ENCODE assay signal across 8 cellular contexts in genomic region chr1:148280831-148281572, GRCh38.
DNase-seq lines count a peak whose midpoint lies in the region; ATAC-seq and TF ChIP-seq lines count a peak whose summit lies in the region.
"Not testable (repeated sequence)": the region's sequence is repeated elsewhere in the genome, so short reads cannot be mapped to it uniquely, and the experiment has no call there.

No MANE protein-coding gene starts in this region.

- peak overlapping the region; percentile 92 for H3K4me3 Mint-ChIP-seq in natural killer cell

- H3K27ac ChIP-seq in heart right ventricle; stomach smooth muscle (ENCODE audit: low read length): not testable (repeated sequence)

- not testable (repeated sequence) for H3K9me3 Mint-ChIP-seq in natural killer cell

- not testable (repeated sequence) for H3K9me3 ChIP-seq in heart right ventricle; stomach smooth muscle (ENCODE audit: control insufficient read depth in 2 of 2, low read length in 2 of 2)

- not testable (repeated sequence) for H3K9ac ChIP-seq in stomach smooth muscle (ENCODE audit: low read length in 2 of 2)

- not testable (repeated sequence) for H3K27me3 ChIP-seq in GM06990 (replicated peaks; ENCODE audit: control insufficient read depth, insufficient read depth, low read length); stomach smooth muscle (ENCODE audit: control insufficient read depth in 1 of 2, insufficient read depth in 2 of 2, low read length in 2 of 2)
- H3K27me3 ChIP-seq in heart right ventricle, result peaks cover 0 to 45% (median 42%) of the 10 kb centered on the region in 7 donors

- not testable (repeated sequence) for DNase-seq in GM06990 (ENCODE audit: extremely low read depth, insufficient read length); cardiac fibroblast (ENCODE audit: low read depth in 2 of 2); heart right ventricle; natural killer cell

- intact Hi-C loops in heart right ventricle (cut with DNase I); natural killer cell (cut with micrococcal nuclease): not testable (repeated sequence)

- H3K27ac Mint-ChIP-seq in natural killer cell, result peak overlapping the region in 1 of 2 donors; percentile 93

- not testable (repeated sequence) for TF ChIP-seq CTCF in GM06990 (IDR thresholded peaks at IDR 0.05; ENCODE audit: insufficient read depth, low read length, poor library complexity, severe bottlenecking); WI38 (IDR thresholded peaks at IDR 0.05; ENCODE audit: low read depth, low read length); cardiac fibroblast (IDR thresholded peaks at IDR 0.05; ENCODE audit: low read depth, low read length); heart right ventricle (IDR thresholded peaks at IDR 0.05); natural killer cell (IDR thresholded peaks at IDR 0.05)

- not testable (repeated sequence) for H3K4me1 Mint-ChIP-seq in natural killer cell

- peak; percentile 84 for ATAC-seq in GM21786 (IDR thresholded peaks at IDR 0.05; ENCODE audit: unreplicated experiment)
- peak; percentile 84 for ATAC-seq in HG03354 (IDR thresholded peaks at IDR 0.05; ENCODE audit: poor library complexity, severe bottlenecking, unreplicated experiment)
- peak; percentile 78 to 89 (median 86) for ATAC-seq in heart right ventricle
- ATAC-seq in natural killer cell, result peak; percentile 89 to 91 (median 89)

- no CpG with 5 or more reads among the region's 50 CpGs for WGBS in heart right ventricle, 2 donors

- not testable (repeated sequence) for H3K36me3 ChIP-seq in GM06990 (ENCODE audit: control insufficient read depth, insufficient read depth, low read length); heart right ventricle; stomach smooth muscle (ENCODE audit: control insufficient read depth in 2 of 2, insufficient read depth in 2 of 2, low read length in 2 of 2)

- H3K4me1 ChIP-seq in heart right ventricle; stomach smooth muscle (ENCODE audit: control insufficient read depth, insufficient read depth, low read length): not testable (repeated sequence)

- H3K36me3 Mint-ChIP-seq in natural killer cell, result not testable (repeated sequence)

- H3K4me3 ChIP-seq in GM06990 (replicated peaks; ENCODE audit: low read depth, low read length) (peak overlapping the region; percentile 38), WI38 (ENCODE audit: low read depth, low read length) (peak overlapping the region; percentile 53), cardiac fibroblast (replicated peaks in 1 of 2; ENCODE audit: low read depth in 2 of 2, low read length in 2 of 2) (peak overlapping the region; percentile 36 to 53), heart right ventricle (peak overlapping the region in 7 of 10 donors; percentile 24 to 47 (median 43)), stomach smooth muscle (ENCODE audit: low read length in 2 of 2) (peak overlapping the region; percentile 32 to 68)

- peaks cover 32 to 40% of the 10 kb centered on the region in 2 donors for H3K27me3 Mint-ChIP-seq in natural killer cell (ENCODE audit: low read depth in 2 of 2)
